Comparison of ENCODE assay signal across 1 cellular context in genomic region chr1:16215882-16216753, GRCh38.
TF ChIP-seq lines count a peak whose summit lies in the region.

No MANE protein-coding gene starts in this region.

TF ChIP-seq in GM12878, 131 proteins besides CTCF, POLR2A, EP300 and RAD21:
- TF ChIP-seq NKRF (conservative IDR thresholded peaks at IDR 0.05) (no peak), TBL1XR1 (IDR thresholded peaks at IDR 0.05; ENCODE audit: low read depth, low read length) (no peak), NRF1 (conservative IDR thresholded peaks at IDR 0.05; ENCODE audit: low read depth, low read length) (no peak), WRNIP1 (IDR thresholded peaks at IDR 0.05; ENCODE audit: borderline replicate concordance, low read depth, low read length) (no peak), CHD4 (IDR thresholded peaks at IDR 0.05) (no peak), TAF1 (IDR thresholded peaks at IDR 0.05; ENCODE audit: borderline replicate concordance, low read depth, low read length) (no peak), SP1 (IDR thresholded peaks at IDR 0.05; ENCODE audit: low read depth, low read length) (peak; percentile 27), ZNF622 (IDR thresholded peaks at IDR 0.05) (no peak), CREM (IDR thresholded peaks at IDR 0.05; ENCODE audit: low read depth) (no peak), SIX5 (IDR thresholded peaks at IDR 0.05; ENCODE audit: low read depth, low read length, severe bottlenecking) (no peak), PKNOX1 (IDR thresholded peaks at IDR 0.05) (peak; percentile 77), EGR1 (IDR thresholded peaks at IDR 0.05; ENCODE audit: borderline replicate concordance in 1 of 2, low read depth in 2 of 2, low read length in 2 of 2) (no peak), CEBPB (IDR thresholded peaks at IDR 0.05; ENCODE audit: borderline replicate concordance in 1 of 2, low read depth in 2 of 2, low read length in 2 of 2) (no peak), SRF (IDR thresholded peaks at IDR 0.05; ENCODE audit: low read depth in 2 of 2, low read length in 2 of 2) (0 out of 4 replicates have a peak, but pooled peaks of 1 of the 2 experiments have one; percentile 53), EED (IDR thresholded peaks at IDR 0.05; ENCODE audit: low read depth) (no peak), ZNF592 (IDR thresholded peaks at IDR 0.05) (no peak), MTA2 (IDR thresholded peaks at IDR 0.05; ENCODE audit: low read depth) (no peak), NR2F1 (conservative IDR thresholded peaks at IDR 0.05) (no peak), SUZ12 (IDR thresholded peaks at IDR 0.05; ENCODE audit: unreplicated experiment) (no peak)
TF ChIP-seq in GM12878: peak in this region for 3.
